In the genomic region with DNA sequence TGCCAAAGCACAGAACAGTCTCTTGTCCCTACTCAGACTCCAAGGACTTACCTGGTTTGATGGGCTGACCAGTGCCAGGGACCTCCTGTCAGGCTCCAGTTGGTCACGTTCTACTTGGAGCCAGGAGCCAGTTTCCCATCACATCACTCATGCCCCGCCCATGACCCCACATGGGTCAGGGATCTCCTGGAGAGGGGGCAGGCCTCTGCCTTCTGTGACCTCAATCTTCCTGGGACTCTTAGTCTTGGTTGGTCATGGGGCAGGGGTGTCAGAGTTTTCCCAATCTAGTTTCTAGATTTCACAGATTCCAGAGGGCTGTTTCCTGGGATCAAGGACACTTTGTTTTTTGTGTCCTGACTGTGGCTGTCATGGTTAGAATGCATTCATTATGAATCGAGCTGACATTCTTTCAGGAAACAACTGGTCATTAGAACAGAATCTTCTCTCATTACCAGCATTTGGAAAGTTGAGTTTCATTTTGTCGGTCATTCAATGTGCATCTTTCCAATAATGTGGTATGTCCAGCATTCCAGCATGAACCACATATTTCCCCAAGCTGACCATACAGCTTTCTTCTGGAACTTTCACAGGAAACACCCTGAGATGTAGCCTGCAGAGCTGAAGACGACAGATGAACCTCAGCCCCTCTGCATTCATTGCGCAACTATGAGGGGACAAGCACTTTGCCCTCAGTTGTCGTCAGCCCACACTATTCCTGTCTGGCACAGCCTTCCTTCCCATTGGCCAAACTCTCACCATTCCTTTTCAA, we compare ENCODE assay signal across 20 cellular contexts. TPM values are rescaled to one million over a fixed set of nuclear protein-coding genes. Genes with fewer than 3 reads are reported as not detected.
A peak's percentile ranks its signal among the peaks of the same experiment; 100 is the strongest.
DNase-seq lines count a peak whose midpoint lies in the region; ATAC-seq and TF ChIP-seq lines count a peak whose summit lies in the region.
"Had no signal": no experiment of that assay in that cellular context is flagged by ENCODE, and none has a peak within 500 bp of the region (broad histone marks: within the 10 kb centered on the region; RNA-seq: fewer than 3 reads in every experiment).

No MANE protein-coding gene starts in this region.

- H3K4me1 ChIP-seq in osteoblast (ENCODE audit: insufficient read depth, low read length), result peaks cover 19% of the 10 kb centered on the region
- no peaks in the 10 kb centered on the region for H3K4me1 ChIP-seq in A673 (ENCODE audit: insufficient read depth, low read length, poor library complexity, severe bottlenecking)

- H3K36me3 ChIP-seq in osteoblast (ENCODE audit: insufficient read depth, low read length) (no peaks in the 10 kb centered on the region), A673 (ENCODE audit: insufficient read depth, low read length, poor library complexity, severe bottlenecking) (no peaks in the 10 kb centered on the region)
- H3K36me3 ChIP-seq: thoracic aorta had no signal

- BruUV-seq in A673 (replicated peaks; lab: Mats Ljungman, UMichigan), result no TSS peak

- H3K27ac Mint-ChIP-seq in WTC11, result no peak overlapping the region
- no peak overlapping the region for H3K27ac Mint-ChIP-seq in activated naive CD4-positive, alpha-beta T cell treated with anti-CD3 and anti-CD28 coated beads, Interleukin-2, amount 10 ng/mL, durations not matched to agents 7 days and 5 days
- H3K27ac Mint-ChIP-seq: activated naive CD4-positive, alpha-beta T cell treated with anti-CD3 and anti-CD28 coated beads for 36 hours; B cell; memory B cell had no signal

- ATAC-seq in WTC11, result no peak

- intact Hi-C loops in A673 (cut with micrococcal nuclease; ENCODE audit: unreplicated experiment), result no loop called here

- H3K36me3 Mint-ChIP-seq in WTC11, result no peaks in the 10 kb centered on the region
- H3K36me3 Mint-ChIP-seq in activated naive CD4-positive, alpha-beta T cell treated with anti-CD3 and anti-CD28 coated beads, Interleukin-2, amount 10 ng/mL, durations not matched to agents 7 days and 5 days, result no peaks in the 10 kb centered on the region
- H3K36me3 Mint-ChIP-seq: memory B cell had no signal

- H3K27ac ChIP-seq in osteoblast (ENCODE audit: low read depth, low read length) (no peak overlapping the region), A673 (ENCODE audit: low read depth, low read length, poor library complexity, severe bottlenecking) (no peak overlapping the region)
- H3K27ac ChIP-seq: thoracic aorta had no signal

- H3K4me3 ChIP-seq in fibroblast of mammary gland (ENCODE audit: control insufficient read depth, low read depth, low read length) (no peak overlapping the region), osteoblast (ENCODE audit: insufficient read depth, low read length) (no peak overlapping the region), A673 (ENCODE audit: low read depth, low read length, poor library complexity, severe bottlenecking) (no peak overlapping the region)
- H3K4me3 ChIP-seq: thoracic aorta had no signal

- peaks cover 6% of the 10 kb centered on the region for H3K27me3 Mint-ChIP-seq in WTC11 (ENCODE audit: low read depth)
- H3K27me3 Mint-ChIP-seq in activated naive CD4-positive, alpha-beta T cell treated with anti-CD3 and anti-CD28 coated beads, Interleukin-2, amount 10 ng/mL, durations not matched to agents 7 days and 5 days, result no peaks in the 10 kb centered on the region

- H3K79me2 ChIP-seq in osteoblast (ENCODE audit: insufficient read depth, low read length), result no peaks in the 10 kb centered on the region

- H3K27me3 ChIP-seq in osteoblast (ENCODE audit: insufficient read depth, low read length), result no peaks in the 10 kb centered on the region
- no peaks in the 10 kb centered on the region for H3K27me3 ChIP-seq in A673 (replicated peaks; ENCODE audit: insufficient read depth, low read depth, low read length, poor library complexity)

- H3K9me3 ChIP-seq in osteoblast (ENCODE audit: low read depth, low read length) (no peaks in the 10 kb centered on the region), A673 (ENCODE audit: low read depth, low read length, poor library complexity, severe bottlenecking) (no peaks in the 10 kb centered on the region)
- H3K9me3 ChIP-seq: thoracic aorta had no signal

- POLR2A ChIA-PET in WTC11 (lab: Charles Lee), result no interaction called here
- POLR2A ChIA-PET in A673 (lab: Charles Lee; ENCODE audit: low non-redundant PET), result no interaction called here

- no peak overlapping the region for H3K4me3 Mint-ChIP-seq in WTC11
- no peak overlapping the region for H3K4me3 Mint-ChIP-seq in activated naive CD4-positive, alpha-beta T cell treated with anti-CD3 and anti-CD28 coated beads, Interleukin-2, amount 10 ng/mL, durations not matched to agents 7 days and 5 days
- H3K4me3 Mint-ChIP-seq: activated naive CD4-positive, alpha-beta T cell treated with anti-CD3 and anti-CD28 coated beads for 36 hours; B cell; memory B cell had no signal

- no peak for TF ChIP-seq CTCF in WTC11 (IDR thresholded peaks at IDR 0.05)
- TF ChIP-seq CTCF in fibroblast of mammary gland (conservative IDR thresholded peaks at IDR 0.05; ENCODE audit: control insufficient read depth, insufficient read depth, low read depth, low read length), result no peak
- no peak for TF ChIP-seq CTCF in osteoblast (IDR thresholded peaks at IDR 0.05; ENCODE audit: extremely low read depth, low read depth, low read length)
- TF ChIP-seq CTCF in A673 (conservative IDR thresholded peaks at IDR 0.05; ENCODE audit: low read depth, low read length), result no peak

- H4K20me1 ChIP-seq in osteoblast (ENCODE audit: insufficient read depth, low read length), result no peaks in the 10 kb centered on the region

- peak overlapping the region; percentile 69 for H3K4me2 ChIP-seq in osteoblast (ENCODE audit: insufficient read depth, low read length)

- H2AFZ ChIP-seq in osteoblast (ENCODE audit: low read length), result peak overlapping the region; percentile 50

- no peaks in the 10 kb centered on the region for H3K4me1 Mint-ChIP-seq in WTC11
- no peaks in the 10 kb centered on the region for H3K4me1 Mint-ChIP-seq in activated naive CD4-positive, alpha-beta T cell treated with anti-CD3 and anti-CD28 coated beads, Interleukin-2, amount 10 ng/mL, durations not matched to agents 7 days and 5 days
- H3K4me1 Mint-ChIP-seq: B cell, memory B cell had no signal

- no peaks in the 10 kb centered on the region for H3K9me3 Mint-ChIP-seq in WTC11
- no peaks in the 10 kb centered on the region for H3K9me3 Mint-ChIP-seq in activated naive CD4-positive, alpha-beta T cell treated with anti-CD3 and anti-CD28 coated beads, Interleukin-2, amount 10 ng/mL, durations not matched to agents 7 days and 5 days
- H3K9me3 Mint-ChIP-seq: activated naive CD4-positive, alpha-beta T cell treated with anti-CD3 and anti-CD28 coated beads for 36 hours; memory B cell had no signal

- DNase-seq in GM03348 (ENCODE audit: low spot score), result peak; percentile 52
- DNase-seq in WTC11 (ENCODE audit: low spot score), result no peak
- peak; percentile 45 for DNase-seq in fibroblast of mammary gland (ENCODE audit: low read depth)
- DNase-seq in osteoblast (ENCODE audit: insufficient read length, low spot score, missing footprints), result no peak
- DNase-seq in NCI-H1092 (lab: John Stamatoyannopoulos, UW), result no peak
- no peak for DNase-seq in activated naive CD4-positive, alpha-beta T cell treated with anti-CD3 and anti-CD28 coated beads, Interleukin-2, amount 10 ng/mL, durations not matched to agents 7 days and 5 days
- DNase-seq in stimulated activated CD4-positive, alpha-beta T cell treated with anti-CD3 and anti-CD28 coated beads, Interleukin-2, amount 100 ng/mL, for 24 hours, result no peak
- DNase-seq in A673 (ENCODE audit: low spot score), result no peak
- DNase-seq: activated CD4-positive, alpha-beta T cell treated with anti-CD3 and anti-CD28 coated beads for 48 hours; activated CD8-positive, alpha-beta memory T cell treated with anti-CD3 and anti-CD28 coated beads, Interleukin-2, amount 50 U/mL, for 48 hours; activated naive CD4-positive, alpha-beta T cell treated with anti-CD3 and anti-CD28 coated beads for 36 hours; caudate nucleus; effector memory CD4-positive, alpha-beta T cell; NCI-H2081; NCI-H524 treated with DMSO at 0.1 percent for 48 hours; stimulated activated CD4-positive, alpha-beta T cell treated with anti-CD3 and anti-CD28 coated beads, Interleukin-4, amount 100 ng/mL, for 4 hours; T-helper 9 cell had no signal

- CTCF ChIA-PET in WTC11 (lab: Charles Lee), result interaction anchor here (0.8 to 1.2 kb wide), 2 partner anchors 62 to 73 kb away, joined by 3 read pairs; no protein-coding TSS in a partner anchor
- CTCF ChIA-PET in activated naive CD4-positive, alpha-beta T cell treated with anti-CD3 and anti-CD28 coated beads, Interleukin-2, amount 10 ng/mL, durations not matched to agents 7 days and 5 days (lab: Charles Lee), result interaction anchor here (0.7 kb wide), 1 partner anchor 312 kb away, joined by 3 read pairs; no protein-coding TSS in a partner anchor
- CTCF ChIA-PET in A673 (lab: Charles Lee), result no interaction called here

TF ChIP-seq in WTC11, 78 proteins besides CTCF, POLR2A, EP300 and RAD21 (continues in another document):
- no peak for TF ChIP-seq ZNF317 (CRISPR knock-in tag; IDR thresholded peaks at IDR 0.05; ENCODE audit: borderline replicate concordance, low read depth)
- TF ChIP-seq, protein P1, sequence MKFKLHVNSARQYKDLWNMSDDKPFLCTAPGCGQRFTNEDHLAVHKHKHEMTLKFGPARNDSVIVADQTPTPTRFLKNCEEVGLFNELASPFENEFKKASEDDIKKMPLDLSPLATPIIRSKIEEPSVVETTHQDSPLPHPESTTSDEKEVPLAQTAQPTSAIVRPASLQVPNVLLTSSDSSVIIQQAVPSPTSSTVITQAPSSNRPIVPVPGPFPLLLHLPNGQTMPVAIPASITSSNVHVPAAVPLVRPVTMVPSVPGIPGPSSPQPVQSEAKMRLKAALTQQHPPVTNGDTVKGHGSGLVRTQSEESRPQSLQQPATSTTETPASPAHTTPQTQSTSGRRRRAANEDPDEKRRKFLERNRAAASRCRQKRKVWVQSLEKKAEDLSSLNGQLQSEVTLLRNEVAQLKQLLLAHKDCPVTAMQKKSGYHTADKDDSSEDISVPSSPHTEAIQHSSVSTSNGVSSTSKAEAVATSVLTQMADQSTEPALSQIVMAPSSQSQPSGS (CRISPR knock-in tag; IDR thresholded peaks at IDR 0.05; ENCODE audit: borderline replicate concordance, low read depth), result no peak
- TF ChIP-seq KAT7 (CRISPR knock-in tag; IDR thresholded peaks at IDR 0.05; ENCODE audit: borderline replicate concordance), result no peak
- TF ChIP-seq MXD4 (CRISPR knock-in tag; IDR thresholded peaks at IDR 0.05; ENCODE audit: borderline replicate concordance), result no peak
- TF ChIP-seq GABPB1 (CRISPR knock-in tag; IDR thresholded peaks at IDR 0.05), result peak; percentile 12; the same call in 1 of the 2 replicates

RNA-seq across cellular contexts. Expression of a gene that starts 19.8 kb away (rescaled TPM):
- total RNA-seq in WTC11 (2021), result not detected in 3 replicates
- 2.2 and 4.4 TPM in 2 replicates for total RNA-seq in osteoblast
- 0.42 and 0.80 TPM in 2 replicates for total RNA-seq in A673 (2021)
- total RNA-seq: activated naive CD4-positive, alpha-beta T cell treated with anti-CD3 and anti-CD28 coated beads for 36 hours; B cell had no signal

RNA-seq across cellular contexts. Expression of a gene that starts 22.9 kb away (rescaled TPM):
- total RNA-seq in WTC11 (2021) (0.77 to 1.8 TPM (median 1.7 TPM) in 3 replicates), osteoblast (0.59 and 1.1 TPM in 2 replicates), A673 (2021) (not detected in 2 replicates)
- total RNA-seq: activated naive CD4-positive, alpha-beta T cell treated with anti-CD3 and anti-CD28 coated beads for 36 hours; B cell had no signal

Comparison
In these comparisons a context has a peak if more than half of its experiments do, and no peak if none do; other contexts are left out.
1. DNase-seq: peak in GM03348 (single experiment) and fibroblast of mammary gland (single experiment); none in WTC11 (single experiment), osteoblast (single experiment), NCI-H1092 (single experiment), activated naive CD4-positive, alpha-beta T cell treated with anti-CD3 and anti-CD28 coated beads, Interleukin-2, amount 10 ng/mL, durations not matched to agents 7 days and 5 days (single experiment), stimulated activated CD4-positive, alpha-beta T cell treated with anti-CD3 and anti-CD28 coated beads, Interleukin-2, amount 100 ng/mL, for 24 hours (0 of 2) and A673 (single experiment).